10 cellular contexts compared by ENCODE assay signal in genomic region chr4:138977525-138977924, GRCh38. TPM values are rescaled to one million over a fixed set of nuclear protein-coding genes. Genes with fewer than 3 reads are reported as not detected.
DNase-seq lines count a peak whose midpoint lies in the region; ATAC-seq and TF ChIP-seq lines count a peak whose summit lies in the region.
"Had no signal": no experiment of that assay in that cellular context is flagged by ENCODE, and none has a peak within 500 bp of the region (broad histone marks: within the 10 kb centered on the region; RNA-seq: fewer than 3 reads in every experiment).

No MANE protein-coding gene starts in this region.

- peaks cover 3% of the 10 kb centered on the region for H3K27me3 Mint-ChIP-seq in nephron progenitor cell (ENCODE audit: low read depth, poor library complexity)
- H3K27me3 Mint-ChIP-seq: brain had no signal

- H3K9me3 Mint-ChIP-seq in nephron progenitor cell: peaks cover 4% of the 10 kb centered on the region
- H3K9me3 Mint-ChIP-seq: brain had no signal

- H3K4me3 Mint-ChIP-seq in nephron progenitor cell: peak overlapping the region; percentile 20
- H3K4me3 Mint-ChIP-seq: brain had no signal

- TF ChIP-seq CTCF in nephron progenitor cell (IDR thresholded peaks at IDR 0.05): no peak

- in situ Hi-C loops in G401 (cut with HindIII; ENCODE audit: low sequenced_read_pairs): no loop called here

- ATAC-seq in GM19035 (IDR thresholded peaks at IDR 0.05; ENCODE audit: unreplicated experiment) (peak; percentile 96), HG02759 (IDR thresholded peaks at IDR 0.05; ENCODE audit: unreplicated experiment) (peak; percentile 93)

- peak; percentile 16 for DNase-seq in HuH-7.5 (ENCODE audit: low spot score)
- DNase-seq in nephron progenitor cell: no peak
- DNase-seq in activated T-cell treated with anti-CD3 and anti-CD28 coated beads, Interleukin-2, amount 50 U/mL, for 1 hour: no peak
- no peak for DNase-seq in G401 (ENCODE audit: low spot score)
- no peak for DNase-seq in AML-193 (lab: John Stamatoyannopoulos, UW)
- DNase-seq in NCI-H510A (lab: John Stamatoyannopoulos, UW): no peak
- DNase-seq: NCI-H1694 had no signal

- H3K36me3 Mint-ChIP-seq in nephron progenitor cell (ENCODE audit: low read depth): no peaks in the 10 kb centered on the region
- H3K36me3 Mint-ChIP-seq: brain had no signal

- H3K4me1 Mint-ChIP-seq in nephron progenitor cell: peaks cover 65% of the 10 kb centered on the region

- peak overlapping the region; percentile 74 for H3K27ac Mint-ChIP-seq in nephron progenitor cell
- H3K27ac Mint-ChIP-seq: brain had no signal

RNA-seq across cellular contexts. Expression of gene NOCT, which starts 38.1 kb away (rescaled TPM):
- 24.3 and 29.2 TPM in 2 replicates for total RNA-seq in G401 (2014; rRNA removed; shearing (Covaris generic))
